Comparison of ENCODE assay signal across 8 cellular contexts in the genomic region with DNA sequence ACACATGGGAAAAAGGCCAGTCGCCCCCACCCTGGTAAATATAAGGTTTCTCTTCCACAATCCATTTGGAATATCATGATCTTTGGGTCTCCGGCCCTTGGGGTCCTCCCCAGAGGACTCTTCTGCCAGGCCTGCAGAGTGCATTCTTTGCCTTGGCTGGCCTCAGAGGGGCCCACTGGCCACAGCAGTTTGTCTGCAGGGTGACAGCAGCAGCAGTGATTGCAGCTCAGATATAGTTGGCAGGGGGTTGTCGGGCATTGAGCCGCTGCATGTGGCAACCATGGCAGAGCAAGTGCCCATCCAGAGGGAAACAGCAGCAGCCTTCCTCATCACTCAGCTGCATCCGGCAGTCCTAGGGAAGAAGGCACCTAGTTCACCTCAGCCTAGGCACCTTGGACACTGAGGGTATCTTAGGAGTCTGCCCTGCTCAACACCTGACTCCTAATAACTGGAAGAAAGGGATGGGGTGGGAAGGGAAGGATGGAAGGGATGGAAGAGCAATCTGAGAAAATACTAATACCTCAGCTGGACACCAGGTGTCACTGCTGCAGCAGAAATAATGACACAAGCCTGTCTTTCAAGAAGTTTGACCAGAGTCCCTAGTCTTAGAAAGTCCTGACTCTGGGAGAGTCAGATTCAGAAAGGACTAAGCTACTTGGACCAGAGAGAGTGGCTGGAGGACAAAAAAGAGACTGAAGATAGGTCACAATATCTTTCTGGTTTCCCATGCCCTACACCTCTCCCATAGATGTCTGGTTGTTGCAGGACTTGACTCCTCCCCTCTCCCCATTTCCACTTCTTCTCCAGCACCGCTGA. TPM values are rescaled to one million over a fixed set of nuclear protein-coding genes. Genes with fewer than 3 reads are reported as not detected.
DNase-seq lines count a peak whose midpoint lies in the region; ATAC-seq, FAIRE-seq and TF ChIP-seq lines count a peak whose summit lies in the region.

No MANE protein-coding gene starts in this region.

- no peak overlapping the region; a peak in 1 of 4 replicates for H3K9ac ChIP-seq in K562 (ENCODE audit: insufficient read depth in 1 of 2, low read depth in 2 of 2, low read length in 2 of 2)

- peaks cover 9% of the 10 kb centered on the region for H3K36me3 ChIP-seq in Caco-2 (ENCODE audit: control insufficient read depth, insufficient read depth, low read length)
- H3K36me3 ChIP-seq in K562 (ENCODE audit: control insufficient read depth, insufficient read depth, low read length) = no peaks in the 10 kb centered on the region

- DNase-seq in Caco-2 = peak; percentile 58 to 76
- DNase-seq in RCC 7860 (ENCODE audit: low spot score) = peak; percentile 37
- DNase-seq in K562 (ENCODE audit: extremely low read depth in 1 of 4, low spot score in 3 of 4) = peak; percentile 43 to 75 (median 54)
- DNase-seq in islet precursor cell = peak; percentile 70
- peak; percentile 19 for DNase-seq in stimulated activated CD8-positive, alpha-beta memory T cell treated with anti-CD3 and anti-CD28 coated beads, Interleukin-12 subunit alpha, Interleukin-12 subunit beta, amount 100 ng/mL, for 1 hour (ENCODE audit: low read depth)
- no peak for DNase-seq in GM19238 (ENCODE audit: insufficient read length, low spot score)
- DNase-seq in dedifferentiated amniotic fluid mesenchymal stem cell (ENCODE audit: extremely low spot score) = no peak

- 14% methylated on average over 6 of the region's 6 CpGs for WGBS in K562 (ENCODE audit: insufficient coverage, low coverage, missing lambda C conversion rate)

- no peak for TF ChIP-seq POLR2A in K562 (conservative IDR thresholded peaks at IDR 0.05)

- H3K9me3 Mint-ChIP-seq in Caco-2 (ENCODE audit: unreplicated experiment) = no peaks in the 10 kb centered on the region

- CTCF ChIA-PET in Caco-2 (lab: Charles Lee) (interaction anchor here (0.7 to 5.8 kb wide), 13 partner anchors 9 to 412 kb away, joined by 3 to 68 read pairs (median 6); a partner anchor contains a TSS), K562 (lab: Yijun Ruan, JAX; ENCODE audit: low intra/inter-chr PET ratio) (interaction anchor here (0.6 to 2.6 kb wide), 8 partner anchors 9 to 416 kb away, joined by 3 to 27 read pairs (median 6); a partner anchor contains a TSS)

- H3K27ac ChIP-seq in K562 (ENCODE audit: extremely low read depth, low read depth, low read length) = no peak overlapping the region

- POLR2A ChIA-PET in Caco-2 (lab: Charles Lee) = interaction anchor here (1.0 to 3.7 kb wide), 4 partner anchors 9 to 44 kb away, joined by 5 to 35 read pairs (median 6); a partner anchor contains a TSS
- POLR2A ChIA-PET in K562 (lab: Yijun Ruan, JAX) = interaction anchor here (0.7 to 2.7 kb wide), 7 partner anchors 11 to 122 kb away, joined by 3 to 18 read pairs (median 6); a partner anchor contains a TSS

- H3K4me1 ChIP-seq in Caco-2 = peaks cover 49% of the 10 kb centered on the region
- peaks cover 19 to 21% of the 10 kb centered on the region in 2 experiments for H3K4me1 ChIP-seq in K562 (replicated peaks in 1 of 2; ENCODE audit: control insufficient read depth in 2 of 2, insufficient read depth in 2 of 2, low read length in 2 of 2)

- H3K4me1 Mint-ChIP-seq in Caco-2 (ENCODE audit: low read depth, unreplicated experiment) = peaks cover 45% of the 10 kb centered on the region

- in situ Hi-C loops in K562 (cut with MboI) = no loop called here

- H3K4me3 ChIP-seq in Caco-2 (ENCODE audit: low read depth, low read length) (no peak overlapping the region), K562 (no peak overlapping the region)

- H3K9me1 ChIP-seq in K562 (ENCODE audit: control insufficient read depth, insufficient read depth, low read length) = no peaks in the 10 kb centered on the region

- no peak for FAIRE-seq in RCC 7860 (lab: Jason Lieb, UNC)
- FAIRE-seq in K562 (lab: Jason Lieb, UNC) = peak; percentile 98

- intact Hi-C loops in Caco-2 (cut with micrococcal nuclease; ENCODE audit: unreplicated experiment) (loop anchor here (1.0 kb wide), 1 partner anchor 10 kb away; no protein-coding TSS in a partner anchor), K562 (cut with micrococcal nuclease) (loop anchor here (1.0 to 5.0 kb wide), 3 partner anchors 10 to 134 kb away; no protein-coding TSS in a partner anchor)

- H3K4me2 ChIP-seq in K562 (ENCODE audit: insufficient read depth, low read length) = no peak overlapping the region

- TF ChIP-seq CTCF in Caco-2 (IDR thresholded peaks at IDR 0.05; ENCODE audit: insufficient read depth in 1 of 2, low read depth in 1 of 2, low read length in 1 of 2, severe bottlenecking in 1 of 2, unreplicated experiment in 1 of 2) (peak; percentile 70 to 71), K562 (IDR thresholded peaks at IDR 0.05 in 2 of 3, conservative IDR thresholded peaks at IDR 0.05 in 1 of 3; ENCODE audit: insufficient read depth in 2 of 3, low read depth in 1 of 3, low read length in 3 of 3) (peak; percentile 81 to 83 (median 81))

- peak overlapping the region; percentile 84 for H3K27ac Mint-ChIP-seq in Caco-2 (ENCODE audit: unreplicated experiment)

- H3K27me3 ChIP-seq in Caco-2 (replicated peaks; ENCODE audit: control insufficient read depth, insufficient read depth, low read length) = no peaks in the 10 kb centered on the region
- H3K27me3 ChIP-seq in K562 (ENCODE audit: control insufficient read depth in 2 of 2, insufficient read depth in 2 of 2, low read length in 2 of 2) = no peaks in the 10 kb centered on the region

- no peaks in the 10 kb centered on the region for H4K20me1 ChIP-seq in K562 (replicated peaks; ENCODE audit: control insufficient read depth, insufficient read depth, low read length)

- H3K9me3 ChIP-seq in Caco-2 = no peaks in the 10 kb centered on the region
- no peaks in the 10 kb centered on the region for H3K9me3 ChIP-seq in K562 (replicated peaks; ENCODE audit: control insufficient read depth, insufficient read depth, low read depth, low read length)

- TF ChIP-seq EP300 in K562 (IDR thresholded peaks at IDR 0.05; ENCODE audit: low read length) = no peak

- no peaks in the 10 kb centered on the region for H3K27me3 Mint-ChIP-seq in Caco-2 (ENCODE audit: insufficient read depth, unreplicated experiment)

- H2AFZ ChIP-seq in K562 (ENCODE audit: low read depth, low read length) = no peak overlapping the region

- H3K79me2 ChIP-seq in K562 (ENCODE audit: control insufficient read depth, insufficient read depth, low read length) = no peaks in the 10 kb centered on the region

- TF ChIP-seq RAD21 in K562 (CRISPR knock-in tag; conservative IDR thresholded peaks at IDR 0.05 in 1 of 2, IDR thresholded peaks at IDR 0.05 in 1 of 2) = peak; percentile 69 to 88

- H3K36me3 Mint-ChIP-seq in Caco-2 (ENCODE audit: insufficient read depth, unreplicated experiment) = peaks cover 100% of the 10 kb centered on the region

- ATAC-seq in GM21367 (IDR thresholded peaks at IDR 0.05; ENCODE audit: unreplicated experiment) (peak; percentile 50), K562 (peak; percentile 77)

- no TSS peak for BruUV-seq in Caco-2 (replicated peaks; lab: Mats Ljungman, UMichigan)
- BruUV-seq in K562 (replicated peaks; lab: Mats Ljungman, UMichigan) = no TSS peak

- peak overlapping the region; percentile 27 for H3K4me3 Mint-ChIP-seq in Caco-2 (ENCODE audit: unreplicated experiment)

RNA-seq across cellular contexts. Expression of a gene that starts 8.9 kb away (rescaled TPM):
- total RNA-seq in Caco-2 (2022) = 184 and 211 TPM in 2 replicates
- total RNA-seq in K562 (2011; cell fraction: chromatin; rRNA removed; ENCODE audit: low replicate concordance) = 12.8 and 18.9 TPM in 2 replicates
- 9.2 and 10.0 TPM in 2 replicates for total RNA-seq in K562 (2011; cell fraction: nucleolus; rRNA removed)
- 10.9 and 18.6 TPM in 2 replicates for total RNA-seq in K562 (2011; cell fraction: nucleoplasm; rRNA removed)
- total RNA-seq in K562 (2014; rRNA removed) = 3.3 and 5.3 TPM in 2 replicates
- total RNA-seq in K562 (2014; rRNA removed; fragmentation: Illumina TruSeq; extraction: Trizol) = 3.1 and 3.2 TPM in 2 replicates
- 1.5 and 1.8 TPM in 2 replicates for total RNA-seq in K562 (2015; rRNA removed; fragmentation: Illumina TruSeq; extraction: Trizol)
- 2.9 and 4.3 TPM in 2 replicates for total RNA-seq in K562 (2021)
- polyA plus RNA-seq in K562 (2011; rRNA removed) = 4.7 and 6.4 TPM in 2 replicates
- 3.5 and 5.2 TPM in 2 replicates for polyA plus RNA-seq in K562 (2011; cell fraction: cytosol; rRNA removed)
- polyA plus RNA-seq in K562 (2011; cell fraction: nucleus; rRNA removed) = 7.3 and 10.0 TPM in 2 replicates
- 3.0 and 13.8 TPM in 2 replicates for polyA plus RNA-seq in K562 (2012)
- 2.3 and 2.8 TPM in 2 replicates for polyA plus RNA-seq in K562 (2014; fragmentation: Illumina TruSeq; extraction: Trizol)
- polyA plus RNA-seq in K562 (2014; fragmentation: Nextera tagmentation; extraction: Ambion mirVana) = 1 to 10 TPM in 1 of 2 experiments, under 1 TPM in 1; 0.73 to 1.6 TPM
- 2.0 and 2.2 TPM in 2 replicates for polyA plus RNA-seq in K562 (2014; rRNA removed)
- 10.0 and 10.6 TPM in 2 replicates for polyA minus RNA-seq in K562 (2011; rRNA and poly(A)+ RNA removed)
- 3.7 and 4.5 TPM in 2 replicates for polyA minus RNA-seq in K562 (2011; cell fraction: cytosol; rRNA and poly(A)+ RNA removed)
- 4.7 and 9.6 TPM in 2 replicates for polyA minus RNA-seq in K562 (2011; cell fraction: nucleus; rRNA and poly(A)+ RNA removed)

RNA-seq across cellular contexts. Expression of a gene that starts 16.5 kb away (rescaled TPM):
- total RNA-seq in Caco-2 (2022) (67.7 and 70.7 TPM in 2 replicates), K562 (2014; rRNA removed) (53.3 and 62.8 TPM in 2 replicates), K562 (2014; rRNA removed; fragmentation: Illumina TruSeq; extraction: Trizol) (59.2 and 62.3 TPM in 2 replicates), K562 (2015; rRNA removed; fragmentation: Illumina TruSeq; extraction: Trizol) (44.1 and 49.2 TPM in 2 replicates), K562 (2021) (47.4 and 49.3 TPM in 2 replicates)
- 69.7 and 91.7 TPM in 2 replicates for total RNA-seq in K562 (2011; cell fraction: chromatin; rRNA removed; ENCODE audit: low replicate concordance)
- 49.2 and 58.2 TPM in 2 replicates for total RNA-seq in K562 (2011; cell fraction: nucleolus; rRNA removed)
- 65.3 and 66.7 TPM in 2 replicates for total RNA-seq in K562 (2011; cell fraction: nucleoplasm; rRNA removed)
- polyA plus RNA-seq in K562 (2011; rRNA removed) (80.3 and 85.4 TPM in 2 replicates), K562 (2014; fragmentation: Illumina TruSeq; extraction: Trizol) (41.2 and 46.3 TPM in 2 replicates), K562 (2014; fragmentation: Nextera tagmentation; extraction: Ambion mirVana) (10 to 100 TPM; 12.5 to 13.0 TPM), K562 (2014; rRNA removed) (71.8 and 71.9 TPM in 2 replicates)
- polyA plus RNA-seq in K562 (2011; cell fraction: cytosol; rRNA removed) = 34.3 and 50.3 TPM in 2 replicates
- polyA plus RNA-seq in K562 (2011; cell fraction: nucleus; rRNA removed) = 60.6 and 85.4 TPM in 2 replicates
- 43.0 and 99.2 TPM in 2 replicates for polyA plus RNA-seq in K562 (2012)
- polyA minus RNA-seq in K562 (2011; rRNA and poly(A)+ RNA removed) = 76.9 and 94.5 TPM in 2 replicates
- 27.2 and 28.9 TPM in 2 replicates for polyA minus RNA-seq in K562 (2011; cell fraction: cytosol; rRNA and poly(A)+ RNA removed)
- polyA minus RNA-seq in K562 (2011; cell fraction: nucleus; rRNA and poly(A)+ RNA removed) = 28.1 and 36.3 TPM in 2 replicates

RNA-seq across cellular contexts. Expression of a gene that starts 36.5 kb away (rescaled TPM):
- total RNA-seq in Caco-2 (2022) = 7.2 and 7.8 TPM in 2 replicates
- total RNA-seq in K562 (2011; cell fraction: chromatin; rRNA removed; ENCODE audit: low replicate concordance) = 17.1 and 22.1 TPM in 2 replicates
- 11.1 and 12.5 TPM in 2 replicates for total RNA-seq in K562 (2011; cell fraction: nucleolus; rRNA removed)
- 12.4 and 13.6 TPM in 2 replicates for total RNA-seq in K562 (2011; cell fraction: nucleoplasm; rRNA removed)
- 17.0 and 18.7 TPM in 2 replicates for total RNA-seq in K562 (2014; rRNA removed)
- 11.1 and 12.9 TPM in 2 replicates for total RNA-seq in K562 (2014; rRNA removed; fragmentation: Illumina TruSeq; extraction: Trizol)
- total RNA-seq in K562 (2015; rRNA removed; fragmentation: Illumina TruSeq; extraction: Trizol) = 11.8 and 14.8 TPM in 2 replicates
- total RNA-seq in K562 (2021) = 15.9 and 16.1 TPM in 2 replicates
- polyA plus RNA-seq in K562 (2011; rRNA removed) = 20.4 and 23.1 TPM in 2 replicates
- polyA plus RNA-seq in K562 (2011; cell fraction: cytosol; rRNA removed) = 24.5 and 29.4 TPM in 2 replicates
- polyA plus RNA-seq in K562 (2011; cell fraction: nucleus; rRNA removed) = 21.8 and 24.5 TPM in 2 replicates
- polyA plus RNA-seq in K562 (2012) = 11.8 and 23.7 TPM in 2 replicates
- polyA plus RNA-seq in K562 (2014; fragmentation: Illumina TruSeq; extraction: Trizol) = 22.0 and 26.3 TPM in 2 replicates
- 1 to 10 TPM; 2.2 to 3.0 TPM for polyA plus RNA-seq in K562 (2014; fragmentation: Nextera tagmentation; extraction: Ambion mirVana)
- polyA plus RNA-seq in K562 (2014; rRNA removed) = 22.4 and 24.3 TPM in 2 replicates
- 28.0 and 29.8 TPM in 2 replicates for polyA minus RNA-seq in K562 (2011; rRNA and poly(A)+ RNA removed)
- polyA minus RNA-seq in K562 (2011; cell fraction: cytosol; rRNA and poly(A)+ RNA removed) = 9.7 and 11.8 TPM in 2 replicates
- 5.3 and 7.0 TPM in 2 replicates for polyA minus RNA-seq in K562 (2011; cell fraction: nucleus; rRNA and poly(A)+ RNA removed)

RNA-seq across cellular contexts. Expression of a gene that starts 44.2 kb away (rescaled TPM):
- 107 and 111 TPM in 2 replicates for total RNA-seq in Caco-2 (2022)
- 278 and 432 TPM in 2 replicates for total RNA-seq in K562 (2011; cell fraction: chromatin; rRNA removed; ENCODE audit: low replicate concordance)
- 251 and 313 TPM in 2 replicates for total RNA-seq in K562 (2011; cell fraction: nucleolus; rRNA removed)
- total RNA-seq in K562 (2011; cell fraction: nucleoplasm; rRNA removed) = 210 and 241 TPM in 2 replicates
- 123 and 171 TPM in 2 replicates for total RNA-seq in K562 (2014; rRNA removed)
- 222 and 228 TPM in 2 replicates for total RNA-seq in K562 (2014; rRNA removed; fragmentation: Illumina TruSeq; extraction: Trizol)
- 245 and 276 TPM in 2 replicates for total RNA-seq in K562 (2015; rRNA removed; fragmentation: Illumina TruSeq; extraction: Trizol)
- 246 and 247 TPM in 2 replicates for total RNA-seq in K562 (2021)
- polyA plus RNA-seq in K562 (2011; rRNA removed) = 409 and 552 TPM in 2 replicates
- 792 and 841 TPM in 2 replicates for polyA plus RNA-seq in K562 (2011; cell fraction: cytosol; rRNA removed)
- 583 and 596 TPM in 2 replicates for polyA plus RNA-seq in K562 (2011; cell fraction: nucleus; rRNA removed)
- polyA plus RNA-seq in K562 (2012) = 146 and 359 TPM in 2 replicates
- polyA plus RNA-seq in K562 (2014; fragmentation: Illumina TruSeq; extraction: Trizol) = 270 and 321 TPM in 2 replicates
- 100 to 1,000 TPM; 114 to 155 TPM for polyA plus RNA-seq in K562 (2014; fragmentation: Nextera tagmentation; extraction: Ambion mirVana)
- polyA plus RNA-seq in K562 (2014; rRNA removed) = 216 and 257 TPM in 2 replicates
- polyA minus RNA-seq in K562 (2011; rRNA and poly(A)+ RNA removed) = 300 and 519 TPM in 2 replicates
- 206 and 309 TPM in 2 replicates for polyA minus RNA-seq in K562 (2011; cell fraction: cytosol; rRNA and poly(A)+ RNA removed)
- polyA minus RNA-seq in K562 (2011; cell fraction: nucleus; rRNA and poly(A)+ RNA removed) = 93.0 and 134 TPM in 2 replicates

RNA-seq across cellular contexts. Expression of a gene that starts 54.5 kb away (rescaled TPM):
- 67.0 and 70.0 TPM in 2 replicates for total RNA-seq in Caco-2 (2022)
- 87.2 and 129 TPM in 2 replicates for total RNA-seq in K562 (2011; cell fraction: chromatin; rRNA removed; ENCODE audit: low replicate concordance)
- 74.0 and 76.5 TPM in 2 replicates for total RNA-seq in K562 (2011; cell fraction: nucleolus; rRNA removed)
- 81.6 and 84.0 TPM in 2 replicates for total RNA-seq in K562 (2011; cell fraction: nucleoplasm; rRNA removed)
- 46.0 and 68.2 TPM in 2 replicates for total RNA-seq in K562 (2014; rRNA removed)
- 48.9 and 53.2 TPM in 2 replicates for total RNA-seq in K562 (2014; rRNA removed; fragmentation: Illumina TruSeq; extraction: Trizol)
- total RNA-seq in K562 (2015; rRNA removed; fragmentation: Illumina TruSeq; extraction: Trizol) = 66.8 and 73.0 TPM in 2 replicates
- total RNA-seq in K562 (2021) = 56.0 and 58.5 TPM in 2 replicates
- 36.2 and 57.8 TPM in 2 replicates for polyA plus RNA-seq in K562 (2011; rRNA removed)
- 57.1 and 82.5 TPM in 2 replicates for polyA plus RNA-seq in K562 (2011; cell fraction: cytosol; rRNA removed)
- 68.8 and 78.6 TPM in 2 replicates for polyA plus RNA-seq in K562 (2011; cell fraction: nucleus; rRNA removed)
- 43.1 and 49.8 TPM in 2 replicates for polyA plus RNA-seq in K562 (2012)
- 50.2 and 69.0 TPM in 2 replicates for polyA plus RNA-seq in K562 (2014; fragmentation: Illumina TruSeq; extraction: Trizol)
- polyA plus RNA-seq in K562 (2014; fragmentation: Nextera tagmentation; extraction: Ambion mirVana) = 100 to 1,000 TPM in 1 of 2 experiments, 10 to 100 TPM in 1; 67.8 to 102 TPM
- polyA plus RNA-seq in K562 (2014; rRNA removed) = 47.1 and 50.4 TPM in 2 replicates
- 65.1 and 89.3 TPM in 2 replicates for polyA minus RNA-seq in K562 (2011; rRNA and poly(A)+ RNA removed)
- 26.5 and 31.2 TPM in 2 replicates for polyA minus RNA-seq in K562 (2011; cell fraction: cytosol; rRNA and poly(A)+ RNA removed)
- polyA minus RNA-seq in K562 (2011; cell fraction: nucleus; rRNA and poly(A)+ RNA removed) = 24.9 and 39.5 TPM in 2 replicates

Comparison
In these comparisons a context has a peak if more than half of its experiments do, and no peak if none do; other contexts are left out.
1. DNase-seq: peak in Caco-2 (2 of 2), RCC 7860 (single experiment), K562 (4 of 4), islet precursor cell (single experiment) and stimulated activated CD8-positive, alpha-beta memory T cell treated with anti-CD3 and anti-CD28 coated beads, Interleukin-12 subunit alpha, Interleukin-12 subunit beta, amount 100 ng/mL, for 1 hour (single experiment); none in GM19238 (single experiment) and dedifferentiated amniotic fluid mesenchymal stem cell (single experiment).